In the genomic region with DNA sequence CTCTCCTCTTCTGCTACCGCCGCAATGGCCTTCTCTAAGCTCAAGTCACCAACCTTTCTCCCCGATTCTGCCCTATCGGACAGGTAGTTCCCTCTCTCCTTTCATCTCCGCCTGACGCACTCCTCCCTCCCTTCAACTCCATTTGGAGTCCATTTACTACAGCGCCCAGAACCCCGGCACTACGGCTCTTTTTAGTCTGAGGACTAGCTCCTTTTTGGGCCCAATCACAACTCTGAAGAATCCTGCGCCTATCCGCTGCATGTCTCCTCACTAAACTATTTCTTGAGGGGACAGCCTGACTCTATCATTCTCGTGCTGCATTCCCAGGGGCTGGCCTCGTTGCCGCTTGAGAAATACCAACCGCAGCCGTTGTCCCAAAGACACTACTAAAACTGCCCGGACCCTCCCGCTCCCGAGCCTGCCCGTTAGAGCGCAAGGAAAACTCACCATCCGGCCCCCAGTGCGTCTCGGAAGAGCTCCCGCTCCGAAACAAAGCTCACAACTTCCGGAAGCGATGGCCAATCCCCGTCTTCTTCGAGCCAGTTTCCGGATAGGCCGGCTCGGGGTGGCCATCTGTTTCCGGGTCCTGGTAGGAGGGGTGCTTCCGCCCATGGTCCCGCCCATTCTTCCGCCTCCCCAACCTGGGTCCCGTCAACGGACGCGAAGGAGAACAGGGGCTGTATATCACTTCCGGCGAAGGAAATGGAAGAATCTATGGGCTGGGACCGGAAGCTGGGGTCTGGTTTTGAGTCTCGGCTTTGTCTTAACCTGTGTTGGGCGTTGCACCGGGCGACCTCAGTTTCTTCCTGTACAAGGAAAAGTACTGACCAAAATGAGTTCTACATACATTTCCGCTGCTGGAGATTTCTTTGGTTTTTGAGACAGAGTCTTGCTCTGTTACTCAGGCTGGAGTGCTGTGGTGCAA, we compare ENCODE assay signal across 8 cellular contexts. TPM values are rescaled to one million over a fixed set of nuclear protein-coding genes. Genes with fewer than 3 reads are reported as not detected.
A peak's percentile ranks its signal among the peaks of the same experiment; 100 is the strongest.
DNase-seq lines count a peak whose midpoint lies in the region; ATAC-seq and TF ChIP-seq lines count a peak whose summit lies in the region.

A gene (minus strand): TSS at position 491 of the 925 bp plus-strand sequence. CDS start 2,776 bp downstream, outside the sequence.

- H3K4me3 ChIP-seq in LNCaP clone FGC (ENCODE audit: low read depth, low read length), result peak within 1 kb of the TSS; percentile 80

- H3K36me3 Mint-ChIP-seq in activated T-helper 17 cell treated with anti-CD3 and anti-CD28 coated beads, Interleukin-2, amount 50 U/mL, for 72 hours (ENCODE audit: low read depth), result peaks cover 50% of the 10 kb centered on the region
- peaks cover 5% of the 10 kb centered on the region for H3K36me3 Mint-ChIP-seq in natural killer cell treated with Interleukin-12 subunit alpha and Interleukin-12 subunit beta and Interleukin-15 and Interleukin-18, amount 100 ng/mL, for 72 hours

- peaks cover 11% of the 10 kb centered on the region for H3K4me1 Mint-ChIP-seq in activated T-helper 17 cell treated with anti-CD3 and anti-CD28 coated beads, Interleukin-2, amount 50 U/mL, for 72 hours
- peaks cover 20% of the 10 kb centered on the region in 2 donors for H3K4me1 Mint-ChIP-seq in natural killer cell treated with Interleukin-12 subunit alpha and Interleukin-12 subunit beta and Interleukin-15 and Interleukin-18, amount 100 ng/mL, for 72 hours (ENCODE audit: low read depth in 2 of 2)

- TF ChIP-seq CTCF in LNCaP clone FGC (IDR thresholded peaks at IDR 0.05; ENCODE audit: control insufficient read depth, extremely low read depth, insufficient read depth) (no peak), RWPE1 (conservative IDR thresholded peaks at IDR 0.05; ENCODE audit: low read depth) (no peak)

- peak; percentile 97 for DNase-seq in Daoy (ENCODE audit: low read depth)
- DNase-seq in GOT3 (lab: John Stamatoyannopoulos, UW), result peak; percentile 86
- peak; percentile 75 for DNase-seq in LNCaP clone FGC (ENCODE audit: low read depth)
- peak; percentile 99 for DNase-seq in RWPE1 (ENCODE audit: low spot score)
- peak; percentile 96 for DNase-seq in fibroblast of peridontal ligament (ENCODE audit: extremely low read depth)
- peak; percentile 98 for DNase-seq in natural killer cell treated with Interleukin-12 subunit alpha and Interleukin-12 subunit beta and Interleukin-15 and Interleukin-18, amount 100 ng/mL, for 72 hours (ENCODE audit: low spot score)
- peak; percentile 96 for DNase-seq in stimulated activated naive CD8-positive, alpha-beta T cell treated with anti-CD3 and anti-CD28 coated beads, Interleukin-15, Interleukin-2, amounts not matched to agents 100 U/mL and 50 U/mL, for 24 hours

- CTCF ChIA-PET in RWPE1 (lab: Yijun Ruan, JAX), result interaction anchor here (0.5 to 0.6 kb wide), 2 partner anchors 33 to 426 kb away, joined by 3 read pairs; no protein-coding TSS in a partner anchor

- POLR2A ChIA-PET in RWPE1 (lab: Yijun Ruan, JAX; ENCODE audit: low non-redundant PET), result interaction anchor here (0.8 kb wide), 1 partner anchor 503 kb away, joined by 4 read pairs; a partner anchor contains a TSS

- peak within 1 kb of the TSS; percentile 89 for H3K27ac ChIP-seq in RWPE1

- peak within 1 kb of the TSS; percentile 99 for H3K4me3 Mint-ChIP-seq in activated T-helper 17 cell treated with anti-CD3 and anti-CD28 coated beads, Interleukin-2, amount 50 U/mL, for 72 hours
- peak within 1 kb of the TSS; percentile 100 for H3K4me3 Mint-ChIP-seq in natural killer cell treated with Interleukin-12 subunit alpha and Interleukin-12 subunit beta and Interleukin-15 and Interleukin-18, amount 100 ng/mL, for 72 hours

- no peaks in the 10 kb centered on the region for H3K9me3 Mint-ChIP-seq in activated T-helper 17 cell treated with anti-CD3 and anti-CD28 coated beads, Interleukin-2, amount 50 U/mL, for 72 hours
- H3K9me3 Mint-ChIP-seq in natural killer cell treated with Interleukin-12 subunit alpha and Interleukin-12 subunit beta and Interleukin-15 and Interleukin-18, amount 100 ng/mL, for 72 hours, result no peaks in the 10 kb centered on the region

- ATAC-seq in activated T-helper 17 cell treated with anti-CD3 and anti-CD28 coated beads, Interleukin-2, amount 50 U/mL, for 72 hours (replicated peaks), result peak; percentile 99
- peak; percentile 99 to 100 for ATAC-seq in natural killer cell treated with Interleukin-12 subunit alpha and Interleukin-12 subunit beta and Interleukin-15 and Interleukin-18, amount 100 ng/mL, for 72 hours
- ATAC-seq in stimulated activated naive CD8-positive, alpha-beta T cell treated with anti-CD3 and anti-CD28 coated beads, Interleukin-15, Interleukin-2, amounts not matched to agents 100 U/mL and 50 U/mL, for 24 hours, result peak; percentile 99

- no peaks in the 10 kb centered on the region for H3K27me3 Mint-ChIP-seq in activated T-helper 17 cell treated with anti-CD3 and anti-CD28 coated beads, Interleukin-2, amount 50 U/mL, for 72 hours
- no peaks in the 10 kb centered on the region for H3K27me3 Mint-ChIP-seq in natural killer cell treated with Interleukin-12 subunit alpha and Interleukin-12 subunit beta and Interleukin-15 and Interleukin-18, amount 100 ng/mL, for 72 hours

- H3K27ac Mint-ChIP-seq in activated T-helper 17 cell treated with anti-CD3 and anti-CD28 coated beads, Interleukin-2, amount 50 U/mL, for 72 hours, result peak within 1 kb of the TSS; percentile 97
- H3K27ac Mint-ChIP-seq in natural killer cell treated with Interleukin-12 subunit alpha and Interleukin-12 subunit beta and Interleukin-15 and Interleukin-18, amount 100 ng/mL, for 72 hours, result peak within 1 kb of the TSS; percentile 91 to 95

RNA-seq across cellular contexts. Expression of the gene that starts here (rescaled TPM):
- total RNA-seq in Daoy (2014; rRNA removed; shearing (Covaris generic)), result 167 and 206 TPM in 2 replicates
- total RNA-seq in activated T-helper 17 cell treated with anti-CD3 and anti-CD28 coated beads, Interleukin-2, amount 50 U/mL, for 72 hours, result 10 to 100 TPM; 25.8 to 37.5 TPM
- 10 to 100 TPM; 20.0 to 25.2 TPM for total RNA-seq in natural killer cell treated with Interleukin-12 subunit alpha and Interleukin-12 subunit beta and Interleukin-15 and Interleukin-18, amount 100 ng/mL, for 72 hours

Comparison
In these comparisons a context has a peak if more than half of its experiments do, and no peak if none do; other contexts are left out.
1. Peak in every context shown above with its lines: DNase-seq, ATAC-seq, H3K4me3 ChIP-seq and H3K27ac ChIP-seq.